Comparison of ENCODE assay signal across 9 cellular contexts in genomic region chr10:93198401-93199175, GRCh38.
DNase-seq lines count a peak whose midpoint lies in the region; ATAC-seq, FAIRE-seq and TF ChIP-seq lines count a peak whose summit lies in the region.
"Had no signal": no experiment of that assay in that cellular context is flagged by ENCODE, and none has a peak within 500 bp of the region (broad histone marks: within the 10 kb centered on the region; RNA-seq: fewer than 3 reads in every experiment).

No MANE protein-coding gene starts in this region.

- H3K4me2 ChIP-seq in skeletal muscle satellite cell (ENCODE audit: low read length), result peak overlapping the region; percentile 81

- H3K27me3 ChIP-seq in skeletal muscle satellite cell (ENCODE audit: control insufficient read depth, insufficient read depth, low read length) (peaks cover 24% of the 10 kb centered on the region), Caco-2 (replicated peaks; ENCODE audit: control insufficient read depth, insufficient read depth, low read length) (no peaks in the 10 kb centered on the region)

- peak overlapping the region; percentile 61 for H3K4me3 ChIP-seq in skeletal muscle satellite cell (ENCODE audit: low read length)
- no peak overlapping the region for H3K4me3 ChIP-seq in Caco-2 (ENCODE audit: low read depth, low read length)

- H3K27me3 Mint-ChIP-seq in WTC11 (ENCODE audit: low read depth) (no peaks in the 10 kb centered on the region), Caco-2 (ENCODE audit: insufficient read depth, unreplicated experiment) (no peaks in the 10 kb centered on the region)

- H3K9ac ChIP-seq in skeletal muscle satellite cell (ENCODE audit: low read depth, low read length), result peak overlapping the region; percentile 29

- POLR2A ChIA-PET in WTC11 (lab: Charles Lee), result interaction anchor here (0.6 to 1.3 kb wide), 3 partner anchors 9 to 74 kb away, joined by 3 to 5 read pairs (median 5); no protein-coding TSS in a partner anchor
- POLR2A ChIA-PET in Caco-2 (lab: Charles Lee), result no interaction called here

- intact Hi-C loops in Caco-2 (cut with micrococcal nuclease; ENCODE audit: unreplicated experiment), result no loop called here

- CTCF ChIA-PET in WTC11 (lab: Charles Lee) (interaction anchor here (0.6 to 2.0 kb wide), 6 partner anchors 24 to 499 kb away, joined by 3 to 10 read pairs (median 4); no protein-coding TSS in a partner anchor), Caco-2 (lab: Charles Lee) (interaction anchor here (0.6 to 1.0 kb wide), 2 partner anchors 9 to 22 kb away, joined by 3 read pairs; no protein-coding TSS in a partner anchor)

- H3K27ac Mint-ChIP-seq in WTC11 (peak overlapping the region; percentile 88), Caco-2 (ENCODE audit: unreplicated experiment) (no peak overlapping the region)

- no peak for TF ChIP-seq CTCF in WTC11 (IDR thresholded peaks at IDR 0.05)
- no peak for TF ChIP-seq CTCF in Caco-2 (IDR thresholded peaks at IDR 0.05; ENCODE audit: insufficient read depth in 1 of 2, low read depth in 1 of 2, low read length in 1 of 2, severe bottlenecking in 1 of 2, unreplicated experiment in 1 of 2)

- H3K4me1 Mint-ChIP-seq in WTC11, result peaks cover 25% of the 10 kb centered on the region
- H3K4me1 Mint-ChIP-seq in Caco-2 (ENCODE audit: low read depth, unreplicated experiment), result no peaks in the 10 kb centered on the region

- no TSS peak for BruUV-seq in Caco-2 (replicated peaks; lab: Mats Ljungman, UMichigan)

- FAIRE-seq in GM18507 (lab: Jason Lieb, UNC), result peak; percentile 31

- peak; percentile 79 for ATAC-seq in WTC11
- ATAC-seq in HG02938 (IDR thresholded peaks at IDR 0.05; ENCODE audit: unreplicated experiment), result no peak

- DNase-seq in GM18507 (ENCODE audit: extremely low spot score, insufficient read length, low read depth) (no peak), WTC11 (ENCODE audit: low spot score) (no peak), hepatic stellate cell (ENCODE audit: low spot score) (peak; percentile 20), inferior parietal cortex (ENCODE audit: extremely low spot score) (no peak), Caco-2 (no peak)
- no peak for DNase-seq in effector CD8-positive, alpha-beta T cell (lab: John Stamatoyannopoulos, UW)

- H3K36me3 ChIP-seq in skeletal muscle satellite cell (ENCODE audit: insufficient read depth, low read length) (no peaks in the 10 kb centered on the region), Caco-2 (ENCODE audit: control insufficient read depth, insufficient read depth, low read length) (no peaks in the 10 kb centered on the region)
- H3K36me3 ChIP-seq: prostate gland had no signal

- H3K4me3 Mint-ChIP-seq in WTC11 (no peak overlapping the region), Caco-2 (ENCODE audit: unreplicated experiment) (no peak overlapping the region)

- H3K4me1 ChIP-seq in skeletal muscle satellite cell (ENCODE audit: control insufficient read depth, insufficient read depth, low read length), result peaks cover 9% of the 10 kb centered on the region
- H3K4me1 ChIP-seq in Caco-2, result no peaks in the 10 kb centered on the region
- H3K4me1 ChIP-seq: prostate gland had no signal

- no peaks in the 10 kb centered on the region for H3K9me3 Mint-ChIP-seq in WTC11
- no peaks in the 10 kb centered on the region for H3K9me3 Mint-ChIP-seq in Caco-2 (ENCODE audit: unreplicated experiment)

- H3K9me3 ChIP-seq in skeletal muscle satellite cell (replicated peaks; ENCODE audit: low read length) (no peaks in the 10 kb centered on the region), Caco-2 (no peaks in the 10 kb centered on the region)
- H3K9me3 ChIP-seq: prostate gland had no signal

- no peaks in the 10 kb centered on the region for H3K36me3 Mint-ChIP-seq in WTC11
- no peaks in the 10 kb centered on the region for H3K36me3 Mint-ChIP-seq in Caco-2 (ENCODE audit: insufficient read depth, unreplicated experiment)

TF ChIP-seq in WTC11, 78 proteins besides CTCF, POLR2A, EP300 and RAD21:
- 0 out of 2 replicates have a peak, but pooled peaks have one; percentile 28 for TF ChIP-seq MAX (CRISPR knock-in tag; IDR thresholded peaks at IDR 0.05)
- TF ChIP-seq ZSCAN18 (CRISPR knock-in tag; IDR thresholded peaks at IDR 0.05), result no peak
